26 cellular contexts compared by ENCODE assay signal in genomic region chr16:85413713-85414663, GRCh38.
A peak's percentile ranks its signal among the peaks of the same experiment; 100 is the strongest.
DNase-seq lines count a peak whose midpoint lies in the region; ATAC-seq and TF ChIP-seq lines count a peak whose summit lies in the region.
"Had no signal": no experiment of that assay in that cellular context is flagged by ENCODE, and none has a peak within 500 bp of the region (broad histone marks: within the 10 kb centered on the region; RNA-seq: fewer than 3 reads in every experiment).

No MANE protein-coding gene starts in this region.

- no peak overlapping the region for H3K27ac Mint-ChIP-seq in activated CD8-positive, alpha-beta T cell treated with anti-CD3 and anti-CD28 coated beads for 36 hours
- H3K27ac Mint-ChIP-seq in activated CD8-positive, alpha-beta T cell treated with anti-CD3 and anti-CD28 coated beads, Interleukin-2, amount 10 ng/mL, durations not matched to agents 7 days and 5 days = no peak overlapping the region
- no peak overlapping the region for H3K27ac Mint-ChIP-seq in endothelial cell (ENCODE audit: unreplicated experiment)
- H3K27ac Mint-ChIP-seq: CD4-positive, alpha-beta T cell; dendritic cell treated with granulocyte-macrophage colony-stimulating factor and Interleukin-4, amounts not matched to agents 40 ng/mL and 50 ng/mL, for 4 days; stimulated activated effector memory CD8-positive, alpha-beta T cell treated with anti-CD3 and anti-CD28 coated beads, Interleukin-12 subunit alpha, Interleukin-12 subunit beta, amount 100 ng/mL, for 72 hours had no signal

- no peaks in the 10 kb centered on the region for H3K4me1 ChIP-seq in foreskin keratinocyte

- H3K4me1 Mint-ChIP-seq in activated CD8-positive, alpha-beta T cell treated with anti-CD3 and anti-CD28 coated beads for 36 hours (ENCODE audit: low read depth) = peaks cover 10% of the 10 kb centered on the region
- H3K4me1 Mint-ChIP-seq in activated CD8-positive, alpha-beta T cell treated with anti-CD3 and anti-CD28 coated beads, Interleukin-2, amount 10 ng/mL, durations not matched to agents 7 days and 5 days (ENCODE audit: low read depth) = peaks cover 7% of the 10 kb centered on the region
- H3K4me1 Mint-ChIP-seq in endothelial cell (ENCODE audit: unreplicated experiment) = peaks cover 2% of the 10 kb centered on the region

- no peaks in the 10 kb centered on the region for H3K27me3 ChIP-seq in foreskin keratinocyte
- H3K27me3 ChIP-seq: sigmoid colon, suprapubic skin, upper lobe of right lung had no signal

- ATAC-seq in activated CD8-positive, alpha-beta T cell treated with anti-CD3 and anti-CD28 coated beads for 36 hours = peak; percentile 14
- ATAC-seq in activated CD8-positive, alpha-beta T cell treated with anti-CD3 and anti-CD28 coated beads, Interleukin-2, amount 10 ng/mL, durations not matched to agents 7 days and 5 days = no peak
- ATAC-seq in GM19351 (IDR thresholded peaks at IDR 0.05; ENCODE audit: unreplicated experiment) (no peak), foreskin keratinocyte (no peak)
- ATAC-seq: HepG2; left lobe of liver; stimulated activated effector memory CD8-positive, alpha-beta T cell treated with anti-CD3 and anti-CD28 coated beads, Interleukin-12 subunit alpha, Interleukin-12 subunit beta, amount 100 ng/mL, for 72 hours; upper lobe of right lung had no signal

- peak; percentile 38 for DNase-seq in activated CD8-positive, alpha-beta T cell treated with anti-CD3 and anti-CD28 coated beads for 36 hours
- no peak for DNase-seq in activated CD8-positive, alpha-beta T cell treated with anti-CD3 and anti-CD28 coated beads, Interleukin-2, amount 10 ng/mL, durations not matched to agents 7 days and 5 days
- DNase-seq in stimulated activated CD4-positive, alpha-beta T cell treated with anti-CD3 and anti-CD28 coated beads, Interleukin-15, amount 100 ng/mL, for 24 hours = peak; percentile 18
- no peak for DNase-seq in stimulated activated CD4-positive, alpha-beta T cell treated with anti-CD3 and anti-CD28 coated beads, Interleukin-4, amount 100 ng/mL, for 4 hours
- DNase-seq in endothelial cell (ENCODE audit: low spot score) (peak; percentile 1), NK-92 (lab: John Stamatoyannopoulos, UW; ENCODE audit: unreplicated experiment) (no peak), foreskin keratinocyte (no peak)
- DNase-seq: activated CD4-positive, alpha-beta T cell treated with anti-CD3 and anti-CD28 coated beads, Interleukin-2, amount 50 U/mL, for 1 hour; GM23248; Karpas-422; NCI-H1417; NCI-H2029 treated with DMSO at 0.1 percent for 48 hours; NCI-H526; PC-9; SHP77 had no signal

- intact Hi-C loops in activated CD8-positive, alpha-beta T cell treated with anti-CD3 and anti-CD28 coated beads for 36 hours (cut with micrococcal nuclease) = no loop called here

- no peak overlapping the region for H3K27ac ChIP-seq in foreskin keratinocyte
- H3K27ac ChIP-seq: GM23248, PC-9, prostate gland, suprapubic skin, upper lobe of right lung, VCaP had no signal

- no peaks in the 10 kb centered on the region for H3K36me3 Mint-ChIP-seq in activated CD8-positive, alpha-beta T cell treated with anti-CD3 and anti-CD28 coated beads for 36 hours (ENCODE audit: low read depth)
- H3K36me3 Mint-ChIP-seq in activated CD8-positive, alpha-beta T cell treated with anti-CD3 and anti-CD28 coated beads, Interleukin-2, amount 10 ng/mL, durations not matched to agents 7 days and 5 days (ENCODE audit: low read depth) = no peaks in the 10 kb centered on the region
- no peaks in the 10 kb centered on the region for H3K36me3 Mint-ChIP-seq in endothelial cell (ENCODE audit: low read depth, unreplicated experiment)
- H3K36me3 Mint-ChIP-seq: stimulated activated effector memory CD8-positive, alpha-beta T cell treated with anti-CD3 and anti-CD28 coated beads, Interleukin-12 subunit alpha, Interleukin-12 subunit beta, amount 100 ng/mL, for 72 hours had no signal

- H3K4me3 Mint-ChIP-seq in activated CD8-positive, alpha-beta T cell treated with anti-CD3 and anti-CD28 coated beads for 36 hours = no peak overlapping the region
- H3K4me3 Mint-ChIP-seq in activated CD8-positive, alpha-beta T cell treated with anti-CD3 and anti-CD28 coated beads, Interleukin-2, amount 10 ng/mL, durations not matched to agents 7 days and 5 days = no peak overlapping the region
- no peak overlapping the region for H3K4me3 Mint-ChIP-seq in endothelial cell (ENCODE audit: unreplicated experiment)
- H3K4me3 Mint-ChIP-seq: CD4-positive, alpha-beta T cell; dendritic cell treated with granulocyte-macrophage colony-stimulating factor and Interleukin-4, amounts not matched to agents 40 ng/mL and 50 ng/mL, for 4 days; stimulated activated effector memory CD8-positive, alpha-beta T cell treated with anti-CD3 and anti-CD28 coated beads, Interleukin-12 subunit alpha, Interleukin-12 subunit beta, amount 100 ng/mL, for 72 hours had no signal

- H3K9me3 Mint-ChIP-seq in activated CD8-positive, alpha-beta T cell treated with anti-CD3 and anti-CD28 coated beads for 36 hours = peaks cover 11% of the 10 kb centered on the region
- peaks cover 3% of the 10 kb centered on the region for H3K9me3 Mint-ChIP-seq in activated CD8-positive, alpha-beta T cell treated with anti-CD3 and anti-CD28 coated beads, Interleukin-2, amount 10 ng/mL, durations not matched to agents 7 days and 5 days (ENCODE audit: insufficient read depth)
- no peaks in the 10 kb centered on the region for H3K9me3 Mint-ChIP-seq in endothelial cell (ENCODE audit: unreplicated experiment)
- H3K9me3 Mint-ChIP-seq: CD4-positive, alpha-beta T cell; stimulated activated effector memory CD8-positive, alpha-beta T cell treated with anti-CD3 and anti-CD28 coated beads, Interleukin-12 subunit alpha, Interleukin-12 subunit beta, amount 100 ng/mL, for 72 hours had no signal

- POLR2A ChIA-PET in activated CD8-positive, alpha-beta T cell treated with anti-CD3 and anti-CD28 coated beads for 36 hours (lab: Charles Lee) = interaction anchor here (0.7 to 2.3 kb wide), 2 partner anchors 12 to 303 kb away, joined by 3 to 6 read pairs; no protein-coding TSS in a partner anchor
- POLR2A ChIA-PET in activated CD8-positive, alpha-beta T cell treated with anti-CD3 and anti-CD28 coated beads, Interleukin-2, amount 10 ng/mL, durations not matched to agents 7 days and 5 days (lab: Charles Lee) = no interaction called here

- CTCF ChIA-PET in activated CD8-positive, alpha-beta T cell treated with anti-CD3 and anti-CD28 coated beads for 36 hours (lab: Charles Lee) = interaction anchor here (0.7 to 1.3 kb wide), 5 partner anchors 19 to 217 kb away, joined by 3 to 4 read pairs (median 3); no protein-coding TSS in a partner anchor
- CTCF ChIA-PET in activated CD8-positive, alpha-beta T cell treated with anti-CD3 and anti-CD28 coated beads, Interleukin-2, amount 10 ng/mL, durations not matched to agents 7 days and 5 days (lab: Charles Lee) = interaction anchor here (2.8 kb wide), 1 partner anchor 202 kb away, joined by 29 read pairs; no protein-coding TSS in a partner anchor

- no peak for TF ChIP-seq CTCF in activated CD8-positive, alpha-beta T cell treated with anti-CD3 and anti-CD28 coated beads for 36 hours (IDR thresholded peaks at IDR 0.05)
- no peak for TF ChIP-seq CTCF in endothelial cell (IDR thresholded peaks at IDR 0.05; ENCODE audit: unreplicated experiment)
- no peak for TF ChIP-seq CTCF in foreskin keratinocyte (conservative IDR thresholded peaks at IDR 0.05)

- no peaks in the 10 kb centered on the region for H3K27me3 Mint-ChIP-seq in activated CD8-positive, alpha-beta T cell treated with anti-CD3 and anti-CD28 coated beads for 36 hours
- H3K27me3 Mint-ChIP-seq in activated CD8-positive, alpha-beta T cell treated with anti-CD3 and anti-CD28 coated beads, Interleukin-2, amount 10 ng/mL, durations not matched to agents 7 days and 5 days (ENCODE audit: low read depth) = no peaks in the 10 kb centered on the region
- H3K27me3 Mint-ChIP-seq in endothelial cell (ENCODE audit: unreplicated experiment) = peaks cover 4% of the 10 kb centered on the region
- H3K27me3 Mint-ChIP-seq: CD4-positive, alpha-beta T cell had no signal

Comparison
In these comparisons a context has a peak if more than half of its experiments do, and no peak if none do; other contexts are left out.
1. DNase-seq: peak in activated CD8-positive, alpha-beta T cell treated with anti-CD3 and anti-CD28 coated beads for 36 hours (single experiment), stimulated activated CD4-positive, alpha-beta T cell treated with anti-CD3 and anti-CD28 coated beads, Interleukin-15, amount 100 ng/mL, for 24 hours (single experiment) and endothelial cell (single experiment); none in activated CD8-positive, alpha-beta T cell treated with anti-CD3 and anti-CD28 coated beads, Interleukin-2, amount 10 ng/mL, durations not matched to agents 7 days and 5 days (single experiment), stimulated activated CD4-positive, alpha-beta T cell treated with anti-CD3 and anti-CD28 coated beads, Interleukin-4, amount 100 ng/mL, for 4 hours (0 of 2), NK-92 (single experiment) and foreskin keratinocyte (0 of 2).